8 cellular contexts compared by ENCODE assay signal in the genomic region with DNA sequence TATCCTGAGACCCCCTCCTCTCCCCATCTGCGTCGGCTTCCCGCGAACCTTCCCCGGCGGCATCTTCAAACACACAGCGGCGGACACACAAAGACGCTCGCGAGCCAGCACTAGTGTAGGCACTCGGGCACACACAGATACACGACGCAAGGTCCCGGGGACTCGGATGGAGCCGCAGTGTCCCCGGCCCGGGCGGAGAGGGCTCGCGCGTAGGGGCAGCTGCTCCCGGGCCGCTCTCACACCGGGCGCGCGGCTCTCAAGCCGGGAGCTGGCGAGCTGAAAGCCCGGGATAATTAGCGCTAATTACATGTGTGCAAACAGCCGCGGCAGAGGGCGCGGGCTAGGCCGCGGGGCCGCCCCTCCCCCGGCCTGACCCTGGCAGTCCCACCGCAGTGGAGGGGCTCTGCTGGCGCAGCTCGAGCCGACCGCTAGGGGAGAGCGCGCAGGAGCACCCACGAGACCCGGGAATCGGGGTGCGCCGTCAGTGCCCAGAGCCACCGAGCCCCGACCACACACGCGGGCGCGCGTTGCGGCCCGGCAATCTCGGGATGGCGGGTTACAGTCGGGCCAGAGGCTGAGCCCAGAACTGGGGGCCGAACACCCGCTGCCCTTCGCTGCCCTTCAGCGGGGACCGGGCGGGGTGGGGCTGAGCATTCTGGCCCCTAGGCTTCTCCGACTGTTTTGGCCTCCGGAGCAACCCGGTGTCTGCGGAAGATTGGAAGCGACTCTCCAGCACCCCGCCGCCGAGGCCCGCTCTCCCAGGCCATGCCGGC.
DNase-seq lines count a peak whose midpoint lies in the region; ATAC-seq and TF ChIP-seq lines count a peak whose summit lies in the region.

No MANE protein-coding gene starts in this region.

- H3K4me1 ChIP-seq in CD4-positive, alpha-beta memory T cell (ENCODE audit: insufficient read depth, low read length), result peaks cover 20% of the 10 kb centered on the region
- H3K4me1 ChIP-seq in psoas muscle, result peaks cover 11% of the 10 kb centered on the region

- CTCF ChIA-PET in CD4-positive, alpha-beta memory T cell (lab: Charles Lee; ENCODE audit: partially characterized antibody), result interaction anchor here (0.6 to 17.2 kb wide), 11 partner anchors 9 to 531 kb away, joined by 3 to 138 read pairs (median 8); partner anchors contain the start of gene FOXD2
- CTCF ChIA-PET in WTC11 (lab: Charles Lee), result interaction anchor here (0.6 to 5.7 kb wide), 49 partner anchors 9 to 531 kb away, joined by 3 to 154 read pairs (median 4); partner anchors contain the start of gene FOXD2

- 0 to 1% (median 1%) methylated on average over 58 to 81 of the region's 81 CpGs for WGBS in psoas muscle, 3 donors

- DNase-seq in CD4-positive, alpha-beta memory T cell, result peak in 2 of 5 donors; percentile 4 to 23
- DNase-seq in HFFc6, result no peak
- peak; percentile 67 for DNase-seq in WTC11 (ENCODE audit: low spot score)
- DNase-seq in glomerular visceral epithelial cell (ENCODE audit: extremely low spot score), result peak; percentile 16
- peak in 1 of 2 donors; percentile 55 for DNase-seq in psoas muscle
- no peak for DNase-seq in putamen (ENCODE audit: low spot score)
- DNase-seq in SHP77 (lab: John Stamatoyannopoulos, UW), result no peak

- no peak overlapping the region for H3K27ac ChIP-seq in CD4-positive, alpha-beta memory T cell (ENCODE audit: low read depth, low read length)
- no peak overlapping the region for H3K27ac ChIP-seq in psoas muscle

- no peak overlapping the region for H3K4me3 ChIP-seq in CD4-positive, alpha-beta memory T cell (ENCODE audit: low read length in 2 of 2)
- H3K4me3 ChIP-seq in psoas muscle, result peak overlapping the region; percentile 66

- H3K4me3 Mint-ChIP-seq in CD4-positive, alpha-beta memory T cell, result peak overlapping the region in 6 of 8 donors; percentile 17 to 68 (median 50)
- 0 out of 2 replicates have a peak overlapping the region, but pooled peaks have one; percentile 30 for H3K4me3 Mint-ChIP-seq in HFFc6
- H3K4me3 Mint-ChIP-seq in WTC11, result peak overlapping the region; percentile 64

- H3K9me3 Mint-ChIP-seq in CD4-positive, alpha-beta memory T cell, result peaks cover 0 to 2% (median 0%) of the 10 kb centered on the region in 8 donors
- no peaks in the 10 kb centered on the region for H3K9me3 Mint-ChIP-seq in HFFc6
- no peaks in the 10 kb centered on the region for H3K9me3 Mint-ChIP-seq in WTC11

- TF ChIP-seq CTCF in HFFc6 (IDR thresholded peaks at IDR 0.05) (peak; percentile 23; the same call in 1 of the 2 replicates), WTC11 (IDR thresholded peaks at IDR 0.05) (no peak), psoas muscle (IDR thresholded peaks at IDR 0.05) (peak; percentile 21)

- intact Hi-C loops in CD4-positive, alpha-beta memory T cell (cut with micrococcal nuclease), result loop anchor here (1.0 to 5.0 kb wide), 5 partner anchors 273 to 532 kb away; no protein-coding TSS in a partner anchor
- intact Hi-C loops in psoas muscle (cut with DNase I), result loop anchor here (2.0 to 5.0 kb wide), 6 partner anchors 177 to 531 kb away; partner anchors contain the start of gene FOXD2 (in 2 of the 2)

- peak; percentile 56 for ATAC-seq in WTC11
- peak; percentile 39 to 70 (median 60) for ATAC-seq in psoas muscle
- no peak for ATAC-seq in HG02623 (IDR thresholded peaks at IDR 0.05; ENCODE audit: unreplicated experiment)

- H3K4me1 Mint-ChIP-seq in CD4-positive, alpha-beta memory T cell, result peaks cover 0 to 17% (median 8%) of the 10 kb centered on the region in 4 donors
- peaks cover 6% of the 10 kb centered on the region for H3K4me1 Mint-ChIP-seq in HFFc6 (ENCODE audit: low read depth)
- H3K4me1 Mint-ChIP-seq in WTC11, result peaks cover 27% of the 10 kb centered on the region

- no peaks in the 10 kb centered on the region for H3K36me3 Mint-ChIP-seq in CD4-positive, alpha-beta memory T cell
- no peaks in the 10 kb centered on the region for H3K36me3 Mint-ChIP-seq in HFFc6 (ENCODE audit: low read depth)
- no peaks in the 10 kb centered on the region for H3K36me3 Mint-ChIP-seq in WTC11

- peaks cover 39 to 47% of the 10 kb centered on the region in 2 donors for H3K27me3 Mint-ChIP-seq in CD4-positive, alpha-beta memory T cell
- H3K27me3 Mint-ChIP-seq in HFFc6 (ENCODE audit: insufficient read depth) (peaks cover 30% of the 10 kb centered on the region), WTC11 (ENCODE audit: low read depth) (peaks cover 96% of the 10 kb centered on the region)

- POLR2A ChIA-PET in CD4-positive, alpha-beta memory T cell (lab: Charles Lee; ENCODE audit: partially characterized antibody), result interaction anchor here (0.6 to 1.7 kb wide), 3 partner anchors 272 to 277 kb away, joined by 3 to 4 read pairs (median 3); partner anchors contain the start of gene FOXD2
- POLR2A ChIA-PET in WTC11 (lab: Charles Lee), result interaction anchor here (0.7 to 1.0 kb wide), 2 partner anchors 17 to 272 kb away, joined by 3 to 4 read pairs; partner anchors contain the start of gene FOXD2

- H3K9me3 ChIP-seq in CD4-positive, alpha-beta memory T cell (ENCODE audit: control insufficient read depth in 1 of 2, low read length in 2 of 2), result no peaks in the 10 kb centered on the region
- no peaks in the 10 kb centered on the region for H3K9me3 ChIP-seq in psoas muscle

- H3K27ac Mint-ChIP-seq in CD4-positive, alpha-beta memory T cell, result no peak overlapping the region
- H3K27ac Mint-ChIP-seq in HFFc6, result no peak overlapping the region
- H3K27ac Mint-ChIP-seq in WTC11, result no peak overlapping the region

- H3K27me3 ChIP-seq in CD4-positive, alpha-beta memory T cell (ENCODE audit: insufficient read depth, low read length), result peaks cover 31% of the 10 kb centered on the region
- peaks cover 0 to 87% (median 11%) of the 10 kb centered on the region in 3 donors for H3K27me3 ChIP-seq in psoas muscle (ENCODE audit: insufficient read depth in 3 of 3, low read length in 2 of 3)

- H3K36me3 ChIP-seq in CD4-positive, alpha-beta memory T cell (ENCODE audit: insufficient read depth, low read length), result no peaks in the 10 kb centered on the region
- no peaks in the 10 kb centered on the region for H3K36me3 ChIP-seq in psoas muscle (ENCODE audit: insufficient read depth in 1 of 2, low read depth in 1 of 2)

TF ChIP-seq in WTC11, 78 proteins besides CTCF, POLR2A, EP300 and RAD21 (continues in another document):
- TF ChIP-seq, protein P1, sequence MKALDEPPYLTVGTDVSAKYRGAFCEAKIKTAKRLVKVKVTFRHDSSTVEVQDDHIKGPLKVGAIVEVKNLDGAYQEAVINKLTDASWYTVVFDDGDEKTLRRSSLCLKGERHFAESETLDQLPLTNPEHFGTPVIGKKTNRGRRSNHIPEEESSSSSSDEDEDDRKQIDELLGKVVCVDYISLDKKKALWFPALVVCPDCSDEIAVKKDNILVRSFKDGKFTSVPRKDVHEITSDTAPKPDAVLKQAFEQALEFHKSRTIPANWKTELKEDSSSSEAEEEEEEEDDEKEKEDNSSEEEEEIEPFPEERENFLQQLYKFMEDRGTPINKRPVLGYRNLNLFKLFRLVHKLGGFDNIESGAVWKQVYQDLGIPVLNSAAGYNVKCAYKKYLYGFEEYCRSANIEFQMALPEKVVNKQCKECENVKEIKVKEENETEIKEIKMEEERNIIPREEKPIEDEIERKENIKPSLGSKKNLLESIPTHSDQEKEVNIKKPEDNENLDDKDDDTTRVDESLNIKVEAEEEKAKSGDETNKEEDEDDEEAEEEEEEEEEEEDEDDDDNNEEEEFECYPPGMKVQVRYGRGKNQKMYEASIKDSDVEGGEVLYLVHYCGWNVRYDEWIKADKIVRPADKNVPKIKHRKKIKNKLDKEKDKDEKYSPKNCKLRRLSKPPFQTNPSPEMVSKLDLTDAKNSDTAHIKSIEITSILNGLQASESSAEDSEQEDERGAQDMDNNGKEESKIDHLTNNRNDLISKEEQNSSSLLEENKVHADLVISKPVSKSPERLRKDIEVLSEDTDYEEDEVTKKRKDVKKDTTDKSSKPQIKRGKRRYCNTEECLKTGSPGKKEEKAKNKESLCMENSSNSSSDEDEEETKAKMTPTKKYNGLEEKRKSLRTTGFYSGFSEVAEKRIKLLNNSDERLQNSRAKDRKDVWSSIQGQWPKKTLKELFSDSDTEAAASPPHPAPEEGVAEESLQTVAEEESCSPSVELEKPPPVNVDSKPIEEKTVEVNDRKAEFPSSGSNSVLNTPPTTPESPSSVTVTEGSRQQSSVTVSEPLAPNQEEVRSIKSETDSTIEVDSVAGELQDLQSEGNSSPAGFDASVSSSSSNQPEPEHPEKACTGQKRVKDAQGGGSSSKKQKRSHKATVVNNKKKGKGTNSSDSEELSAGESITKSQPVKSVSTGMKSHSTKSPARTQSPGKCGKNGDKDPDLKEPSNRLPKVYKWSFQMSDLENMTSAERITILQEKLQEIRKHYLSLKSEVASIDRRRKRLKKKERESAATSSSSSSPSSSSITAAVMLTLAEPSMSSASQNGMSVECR (CRISPR knock-in tag; IDR thresholded peaks at IDR 0.05; ENCODE audit: borderline replicate concordance), result no peak
- TF ChIP-seq, protein P2, sequence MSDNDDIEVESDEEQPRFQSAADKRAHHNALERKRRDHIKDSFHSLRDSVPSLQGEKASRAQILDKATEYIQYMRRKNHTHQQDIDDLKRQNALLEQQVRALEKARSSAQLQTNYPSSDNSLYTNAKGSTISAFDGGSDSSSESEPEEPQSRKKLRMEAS (CRISPR knock-in tag; IDR thresholded peaks at IDR 0.05), result peak; percentile 61; the same call in 1 of the 2 replicates
- TF ChIP-seq TCF7 (CRISPR knock-in tag; IDR thresholded peaks at IDR 0.05; ENCODE audit: low read depth), result 0 out of 2 replicates have a peak, but pooled peaks have one; percentile 25
- TF ChIP-seq JUN (CRISPR knock-in tag; IDR thresholded peaks at IDR 0.05), result no peak
- no peak for TF ChIP-seq ZNF263 (CRISPR knock-in tag; IDR thresholded peaks at IDR 0.05; ENCODE audit: low read depth)
- TF ChIP-seq NR2C2 (CRISPR knock-in tag; IDR thresholded peaks at IDR 0.05), result no peak
- TF ChIP-seq JAZF1 (CRISPR knock-in tag; IDR thresholded peaks at IDR 0.05), result no peak

Comparison
In these comparisons a context has a peak if more than half of its experiments do, and no peak if none do; other contexts are left out.
1. DNase-seq: peak in WTC11 (single experiment) and glomerular visceral epithelial cell (single experiment); none in HFFc6 (single experiment), putamen (single experiment) and SHP77 (0 of 2).
2. Peak in every context shown above with its lines, with median percentiles within 50 percentile points of each other: H3K4me3 Mint-ChIP-seq.